Comparison of ENCODE assay signal across 10 cellular contexts in the genomic region with DNA sequence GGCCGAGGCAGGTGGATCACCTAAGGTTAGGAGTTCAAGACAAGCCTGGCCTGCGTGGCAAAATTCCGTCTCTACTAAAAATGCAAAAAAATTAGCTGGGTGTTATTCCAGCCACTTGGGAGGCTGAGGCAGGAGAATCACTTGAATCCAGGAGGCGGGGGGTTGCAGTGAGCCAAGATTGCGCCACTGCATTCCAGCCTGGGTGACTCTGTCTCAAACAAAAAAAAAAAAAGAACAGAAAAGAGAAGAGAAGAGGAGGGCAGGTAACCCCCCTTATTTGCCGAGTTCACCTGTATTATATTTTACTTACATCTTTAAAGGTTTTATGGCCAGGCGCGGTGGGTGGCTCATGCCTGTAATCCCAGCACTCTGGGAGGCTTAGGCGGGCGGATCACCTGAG.
A peak's percentile ranks its signal among the peaks of the same experiment; 100 is the strongest.
DNase-seq lines count a peak whose midpoint lies in the region; ATAC-seq and TF ChIP-seq lines count a peak whose summit lies in the region.
"Had no signal": no experiment of that assay in that cellular context is flagged by ENCODE, and none has a peak within 500 bp of the region (broad histone marks: within the 10 kb centered on the region; RNA-seq: fewer than 3 reads in every experiment).

No MANE protein-coding gene starts in this region.

- H3K4ac ChIP-seq in mesendoderm (ENCODE audit: low read depth, low read length) = no peak overlapping the region

- H3K18ac ChIP-seq in mesendoderm (ENCODE audit: low read length) = no peak overlapping the region

- WGBS in hepatocyte (ENCODE audit: low lambda C conversion rate, missing lambda C conversion rate) = 88% methylated on average over 10 of the region's 10 CpGs
- no CpG with 5 or more reads among the region's 10 CpGs for WGBS in mesendoderm (ENCODE audit: extremely low coverage, insufficient coverage, low lambda C conversion rate)

- no peaks in the 10 kb centered on the region for H3K36me3 ChIP-seq in hepatocyte (replicated peaks; ENCODE audit: insufficient read depth, low read depth)
- H3K36me3 ChIP-seq in subcutaneous abdominal adipose tissue (ENCODE audit: control insufficient read depth in 5 of 5, insufficient read depth in 5 of 5, low read length in 5 of 5) = peaks cover 0 to 12% (median 7%) of the 10 kb centered on the region in 5 donors
- peaks cover 2% of the 10 kb centered on the region for H3K36me3 ChIP-seq in mesendoderm (ENCODE audit: control insufficient read depth, insufficient read depth, low read length)

- H3K79me1 ChIP-seq in mesendoderm (ENCODE audit: low read length) = no peaks in the 10 kb centered on the region

- H4K5ac ChIP-seq in mesendoderm (ENCODE audit: low read length) = no peak overlapping the region

- H3K4me1 ChIP-seq in hepatocyte (ENCODE audit: insufficient read depth) = peaks cover 55% of the 10 kb centered on the region
- peaks cover 45 to 78% (median 74%) of the 10 kb centered on the region in 5 donors for H3K4me1 ChIP-seq in subcutaneous abdominal adipose tissue (ENCODE audit: control insufficient read depth in 5 of 5, insufficient read depth in 5 of 5, low read length in 5 of 5)
- no peaks in the 10 kb centered on the region for H3K4me1 ChIP-seq in mesendoderm (ENCODE audit: control insufficient read depth, low read depth, low read length)

- H3K4me2 ChIP-seq in hepatocyte = no peak overlapping the region
- no peak overlapping the region for H3K4me2 ChIP-seq in mesendoderm (ENCODE audit: low read length)

- H2AFZ ChIP-seq in hepatocyte = no peak overlapping the region

- H3K27ac ChIP-seq in hepatocyte = peak overlapping the region; percentile 57
- peak overlapping the region; percentile 99 for H3K27ac ChIP-seq in subcutaneous abdominal adipose tissue (ENCODE audit: low read depth, low read length)
- no peak overlapping the region for H3K27ac ChIP-seq in mesendoderm (ENCODE audit: low read depth, low read length)
- H3K27ac ChIP-seq: SK-N-MC had no signal

- no peaks in the 10 kb centered on the region for H3K9me3 Mint-ChIP-seq in activated T-cell treated with anti-CD3 and anti-CD28 coated beads, Interleukin-2, amount 50 U/mL, for 24 hours
- H3K9me3 Mint-ChIP-seq in activated T-helper 17 cell treated with anti-CD3 and anti-CD28 coated beads, Interleukin-2, amount 50 U/mL, for 72 hours = no peaks in the 10 kb centered on the region

- no peak overlapping the region for H2BK5ac ChIP-seq in mesendoderm (ENCODE audit: low read length)

- H3K36me3 Mint-ChIP-seq in activated T-cell treated with anti-CD3 and anti-CD28 coated beads, Interleukin-2, amount 50 U/mL, for 24 hours (ENCODE audit: low read depth) = peaks cover 65% of the 10 kb centered on the region
- H3K36me3 Mint-ChIP-seq in activated T-helper 17 cell treated with anti-CD3 and anti-CD28 coated beads, Interleukin-2, amount 50 U/mL, for 72 hours (ENCODE audit: low read depth) = peaks cover 88% of the 10 kb centered on the region

- ATAC-seq in activated T-helper 17 cell treated with anti-CD3 and anti-CD28 coated beads, Interleukin-2, amount 50 U/mL, for 72 hours (replicated peaks) = no peak

- H3K4me1 Mint-ChIP-seq in activated T-cell treated with anti-CD3 and anti-CD28 coated beads, Interleukin-2, amount 50 U/mL, for 24 hours (ENCODE audit: low read depth) = peaks cover 94% of the 10 kb centered on the region
- peaks cover 64% of the 10 kb centered on the region for H3K4me1 Mint-ChIP-seq in activated T-helper 17 cell treated with anti-CD3 and anti-CD28 coated beads, Interleukin-2, amount 50 U/mL, for 72 hours

- no peak for DNase-seq in activated T-cell treated with anti-CD3 and anti-CD28 coated beads, Interleukin-2, amount 50 U/mL, for 24 hours
- DNase-seq in activated T-cell treated with anti-CD3 and anti-CD28 coated beads, Interleukin-2, amount 50 U/mL, for 48 hours = no peak
- DNase-seq in hepatocyte (ENCODE audit: low spot score) = no peak
- DNase-seq in mesendoderm = no peak
- no peak for DNase-seq in NCI-H510A treated with DMSO at 0.1 percent for 48 hours (lab: John Stamatoyannopoulos, UW)
- DNase-seq in HUDEP-2 (lab: John Stamatoyannopoulos, UW; ENCODE audit: unreplicated experiment in 76 of 76) = no peak
- DNase-seq: NCI-H2227 treated with DMSO at 0.1 percent for 48 hours had no signal

- H3K9ac ChIP-seq in subcutaneous abdominal adipose tissue (ENCODE audit: low read length in 5 of 5) (peak overlapping the region in 2 of 5 donors; percentile 16 to 42), mesendoderm (ENCODE audit: low read length) (no peak overlapping the region)

- no peak overlapping the region for H3K23ac ChIP-seq in mesendoderm (ENCODE audit: low read length)

- no peak overlapping the region for H2AK5ac ChIP-seq in mesendoderm (ENCODE audit: low read length)

- H3K27me3 Mint-ChIP-seq in activated T-cell treated with anti-CD3 and anti-CD28 coated beads, Interleukin-2, amount 50 U/mL, for 24 hours = no peaks in the 10 kb centered on the region
- no peaks in the 10 kb centered on the region for H3K27me3 Mint-ChIP-seq in activated T-helper 17 cell treated with anti-CD3 and anti-CD28 coated beads, Interleukin-2, amount 50 U/mL, for 72 hours

- H3K4me3 ChIP-seq in hepatocyte (no peak overlapping the region), subcutaneous abdominal adipose tissue (ENCODE audit: low read depth in 1 of 5, low read length in 5 of 5) (peak overlapping the region in 1 of 5 donors; percentile 5), mesendoderm (ENCODE audit: low read length) (no peak overlapping the region)
- H3K4me3 ChIP-seq: SK-N-MC had no signal

- no peaks in the 10 kb centered on the region for H3K9me2 ChIP-seq in hepatocyte (replicated peaks; ENCODE audit: insufficient read depth)

- H4K8ac ChIP-seq in mesendoderm (ENCODE audit: low read depth, low read length) = no peak overlapping the region

- no peak overlapping the region for H3K56ac ChIP-seq in mesendoderm (ENCODE audit: low read length)

- H3K27ac Mint-ChIP-seq in activated T-cell treated with anti-CD3 and anti-CD28 coated beads, Interleukin-2, amount 50 U/mL, for 24 hours = peak overlapping the region; percentile 98
- H3K27ac Mint-ChIP-seq in activated T-helper 17 cell treated with anti-CD3 and anti-CD28 coated beads, Interleukin-2, amount 50 U/mL, for 72 hours = peak overlapping the region; percentile 86

- H3K4me3 Mint-ChIP-seq in activated T-cell treated with anti-CD3 and anti-CD28 coated beads, Interleukin-2, amount 50 U/mL, for 24 hours = peak overlapping the region; percentile 70
- H3K4me3 Mint-ChIP-seq in activated T-helper 17 cell treated with anti-CD3 and anti-CD28 coated beads, Interleukin-2, amount 50 U/mL, for 72 hours = peak overlapping the region; percentile 85

- no peak overlapping the region for H2BK120ac ChIP-seq in mesendoderm (ENCODE audit: low read depth, low read length)

- H3K79me2 ChIP-seq in hepatocyte (peaks cover 29% of the 10 kb centered on the region), mesendoderm (ENCODE audit: control insufficient read depth, insufficient read depth, low read length) (no peaks in the 10 kb centered on the region)

- no peak for TF ChIP-seq CTCF in hepatocyte (IDR thresholded peaks at IDR 0.05; ENCODE audit: poor library complexity)

- no peak overlapping the region for H2BK15ac ChIP-seq in mesendoderm (replicated peaks; ENCODE audit: low read depth)

- no peaks in the 10 kb centered on the region for H3K9me3 ChIP-seq in hepatocyte (ENCODE audit: low read depth)
- no peaks in the 10 kb centered on the region for H3K9me3 ChIP-seq in subcutaneous abdominal adipose tissue (ENCODE audit: control insufficient read depth in 5 of 5, low read length in 5 of 5)

- no peaks in the 10 kb centered on the region for H4K20me1 ChIP-seq in hepatocyte (ENCODE audit: insufficient read depth, poor library complexity, severe bottlenecking)

- H3K27me3 ChIP-seq in hepatocyte (no peaks in the 10 kb centered on the region), subcutaneous abdominal adipose tissue (ENCODE audit: control insufficient read depth in 5 of 5, insufficient read depth in 4 of 5, low read length in 5 of 5) (peaks cover 0 to 3% (median 0%) of the 10 kb centered on the region in 5 donors), mesendoderm (ENCODE audit: insufficient read depth, low read length, poor library complexity) (no peaks in the 10 kb centered on the region)
